Comparison of ENCODE assay signal across 1 cellular context in the genomic region with DNA sequence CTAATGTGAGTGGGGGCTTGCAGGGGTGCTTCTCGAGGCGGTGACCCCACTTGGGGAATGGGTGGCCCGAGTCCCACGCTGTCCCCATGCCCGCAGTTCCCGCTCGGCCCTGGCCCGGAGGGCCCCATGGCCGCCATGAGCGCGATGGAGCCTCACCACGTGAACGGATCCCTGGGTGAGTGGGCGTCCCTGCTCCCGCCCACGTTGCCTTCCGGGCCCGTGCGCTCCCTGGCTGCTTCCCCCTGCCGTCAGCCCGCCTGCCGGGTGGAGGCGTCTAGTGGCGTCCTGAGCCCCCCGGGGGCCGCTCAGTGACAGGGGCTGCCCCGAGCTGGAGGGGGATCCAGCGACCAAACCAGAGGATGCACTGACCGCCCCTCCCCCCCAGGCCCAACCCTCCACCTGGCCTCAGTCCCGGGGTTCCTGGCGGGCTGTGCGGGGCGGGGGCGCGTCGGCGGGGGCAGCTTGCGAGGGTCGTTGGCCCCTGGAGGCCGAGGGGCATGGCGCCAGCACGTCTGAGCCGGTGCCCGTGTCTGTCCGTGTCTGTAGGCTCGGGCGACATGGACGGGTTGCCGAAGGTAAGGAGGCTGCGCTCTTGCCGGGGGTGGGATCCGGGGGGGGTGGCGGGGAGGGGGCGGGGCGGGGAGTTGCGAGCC.
A peak's percentile ranks its signal among the peaks of the same experiment; 100 is the strongest.
TF ChIP-seq lines count a peak whose summit lies in the region.

No MANE protein-coding gene starts in this region.

TF ChIP-seq in K562, 482 proteins besides CTCF, POLR2A, EP300 and RAD21 (continued from another document and continues in another):
- TF ChIP-seq MXD1 (CRISPR knock-in tag; IDR thresholded peaks at IDR 0.05; ENCODE audit: borderline replicate concordance, poor library complexity, severe bottlenecking): peak; percentile 25
- TF ChIP-seq ZNF398 (CRISPR knock-in tag; IDR thresholded peaks at IDR 0.05): no peak
- no peak for TF ChIP-seq ZC3H4 (CRISPR knock-in tag; IDR thresholded peaks at IDR 0.05; ENCODE audit: borderline replicate concordance)
- no peak for TF ChIP-seq DEAF1 (CRISPR knock-in tag; IDR thresholded peaks at IDR 0.05)
- TF ChIP-seq MGA (IDR thresholded peaks at IDR 0.05): no peak; the same call in none of the 2 replicates
- TF ChIP-seq ZFX (CRISPR knock-in tag; IDR thresholded peaks at IDR 0.05): peak; percentile 60
- TF ChIP-seq ZNF639 (CRISPR knock-in tag; conservative IDR thresholded peaks at IDR 0.05 in 1 of 2, IDR thresholded peaks at IDR 0.05 in 1 of 2): no peak
- TF ChIP-seq TARDBP (IDR thresholded peaks at IDR 0.05): no peak
- TF ChIP-seq, protein P1, sequence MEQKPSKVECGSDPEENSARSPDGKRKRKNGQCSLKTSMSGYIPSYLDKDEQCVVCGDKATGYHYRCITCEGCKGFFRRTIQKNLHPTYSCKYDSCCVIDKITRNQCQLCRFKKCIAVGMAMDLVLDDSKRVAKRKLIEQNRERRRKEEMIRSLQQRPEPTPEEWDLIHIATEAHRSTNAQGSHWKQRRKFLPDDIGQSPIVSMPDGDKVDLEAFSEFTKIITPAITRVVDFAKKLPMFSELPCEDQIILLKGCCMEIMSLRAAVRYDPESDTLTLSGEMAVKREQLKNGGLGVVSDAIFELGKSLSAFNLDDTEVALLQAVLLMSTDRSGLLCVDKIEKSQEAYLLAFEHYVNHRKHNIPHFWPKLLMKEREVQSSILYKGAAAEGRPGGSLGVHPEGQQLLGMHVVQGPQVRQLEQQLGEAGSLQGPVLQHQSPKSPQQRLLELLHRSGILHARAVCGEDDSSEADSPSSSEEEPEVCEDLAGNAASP (IDR thresholded peaks at IDR 0.05): no peak
- no peak for TF ChIP-seq NR2C1 (IDR thresholded peaks at IDR 0.05)
- no peak for TF ChIP-seq NR2C1 (tag; IDR thresholded peaks at IDR 0.05)
- TF ChIP-seq MNT (conservative IDR thresholded peaks at IDR 0.05): peak; percentile 74 to 89
- no peak for TF ChIP-seq TAL1 (IDR thresholded peaks at IDR 0.05)
- peak; percentile 65; the same call in 1 of the 2 replicates for TF ChIP-seq LCOR (CRISPR knock-in tag; IDR thresholded peaks at IDR 0.05)
- TF ChIP-seq NR2C2 (CRISPR knock-in tag; IDR thresholded peaks at IDR 0.05): no peak
- no peak for TF ChIP-seq NR2C2 (tag; IDR thresholded peaks at IDR 0.05)
- no peak for TF ChIP-seq ETS2 (tag; IDR thresholded peaks at IDR 0.05; ENCODE audit: borderline replicate concordance, poor library complexity, severe bottlenecking)
- TF ChIP-seq RNF2 (IDR thresholded peaks at IDR 0.05): peak; percentile 81
- TF ChIP-seq, protein P2, sequence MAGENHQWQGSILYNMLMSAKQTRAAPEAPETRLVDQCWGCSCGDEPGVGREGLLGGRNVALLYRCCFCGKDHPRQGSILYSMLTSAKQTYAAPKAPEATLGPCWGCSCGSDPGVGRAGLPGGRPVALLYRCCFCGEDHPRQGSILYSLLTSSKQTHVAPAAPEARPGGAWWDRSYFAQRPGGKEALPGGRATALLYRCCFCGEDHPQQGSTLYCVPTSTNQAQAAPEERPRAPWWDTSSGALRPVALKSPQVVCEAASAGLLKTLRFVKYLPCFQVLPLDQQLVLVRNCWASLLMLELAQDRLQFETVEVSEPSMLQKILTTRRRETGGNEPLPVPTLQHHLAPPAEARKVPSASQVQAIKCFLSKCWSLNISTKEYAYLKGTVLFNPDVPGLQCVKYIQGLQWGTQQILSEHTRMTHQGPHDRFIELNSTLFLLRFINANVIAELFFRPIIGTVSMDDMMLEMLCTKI (IDR thresholded peaks at IDR 0.05; ENCODE audit: partially characterized antibody): no peak
- TF ChIP-seq EZH2 (IDR thresholded peaks at IDR 0.05; ENCODE audit: borderline replicate concordance, low read depth, low read length): no peak
- TF ChIP-seq ZNF507 (tag; conservative IDR thresholded peaks at IDR 0.05): no peak
- TF ChIP-seq ADNP (tag; IDR thresholded peaks at IDR 0.05): no peak
- TF ChIP-seq LARP7 (IDR thresholded peaks at IDR 0.05): no peak
- no peak for TF ChIP-seq NFXL1 (CRISPR knock-in tag; IDR thresholded peaks at IDR 0.05)
- TF ChIP-seq ZBTB8A (IDR thresholded peaks at IDR 0.05; ENCODE audit: partially characterized antibody): no peak
- no peak for TF ChIP-seq MCM7 (IDR thresholded peaks at IDR 0.05)
- TF ChIP-seq SIN3B (IDR thresholded peaks at IDR 0.05; ENCODE audit: low read depth): 0 out of 2 replicates have a peak, but pooled peaks have one; percentile 28
- TF ChIP-seq, protein P3, sequence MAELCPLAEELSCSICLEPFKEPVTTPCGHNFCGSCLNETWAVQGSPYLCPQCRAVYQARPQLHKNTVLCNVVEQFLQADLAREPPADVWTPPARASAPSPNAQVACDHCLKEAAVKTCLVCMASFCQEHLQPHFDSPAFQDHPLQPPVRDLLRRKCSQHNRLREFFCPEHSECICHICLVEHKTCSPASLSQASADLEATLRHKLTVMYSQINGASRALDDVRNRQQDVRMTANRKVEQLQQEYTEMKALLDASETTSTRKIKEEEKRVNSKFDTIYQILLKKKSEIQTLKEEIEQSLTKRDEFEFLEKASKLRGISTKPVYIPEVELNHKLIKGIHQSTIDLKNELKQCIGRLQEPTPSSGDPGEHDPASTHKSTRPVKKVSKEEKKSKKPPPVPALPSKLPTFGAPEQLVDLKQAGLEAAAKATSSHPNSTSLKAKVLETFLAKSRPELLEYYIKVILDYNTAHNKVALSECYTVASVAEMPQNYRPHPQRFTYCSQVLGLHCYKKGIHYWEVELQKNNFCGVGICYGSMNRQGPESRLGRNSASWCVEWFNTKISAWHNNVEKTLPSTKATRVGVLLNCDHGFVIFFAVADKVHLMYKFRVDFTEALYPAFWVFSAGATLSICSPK (IDR thresholded peaks at IDR 0.05; ENCODE audit: borderline replicate concordance): no peak
- TF ChIP-seq JUNB (CRISPR knock-in tag; conservative IDR thresholded peaks at IDR 0.05): no peak
